Comparison of ENCODE assay signal across 25 cellular contexts in the genomic region with DNA sequence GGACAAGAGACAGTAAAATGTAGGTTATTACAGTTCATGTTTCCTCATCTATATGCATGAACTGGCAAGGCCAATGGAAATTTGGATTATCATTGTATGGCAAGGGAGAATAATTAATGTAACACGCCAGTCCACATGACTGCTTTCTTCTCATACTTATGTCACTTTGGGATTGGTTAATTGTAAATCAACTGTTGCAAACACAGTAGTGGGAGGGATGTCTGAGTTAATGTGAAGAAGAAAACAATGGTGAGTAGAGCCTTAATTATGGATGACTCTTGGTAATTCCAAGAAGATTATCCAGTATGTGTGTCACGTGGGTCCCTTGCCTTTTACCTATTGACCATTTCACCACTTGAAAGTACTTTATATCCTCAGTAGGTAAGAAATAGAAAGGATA. TPM values are rescaled to one million over a fixed set of nuclear protein-coding genes. Genes with fewer than 3 reads are reported as not detected.
DNase-seq lines count a peak whose midpoint lies in the region; ATAC-seq, FAIRE-seq and TF ChIP-seq lines count a peak whose summit lies in the region.
"Had no signal": no experiment of that assay in that cellular context is flagged by ENCODE, and none has a peak within 500 bp of the region (broad histone marks: within the 10 kb centered on the region; RNA-seq: fewer than 3 reads in every experiment).

No MANE protein-coding gene starts in this region.

- H3K27me3 ChIP-seq in astrocyte (ENCODE audit: insufficient read depth, low read length) = no peaks in the 10 kb centered on the region
- H3K27me3 ChIP-seq: BLaER1 had no signal

- DNase-seq in Caki2 (ENCODE audit: low read depth) (peak; percentile 16), NCI-H524 treated with DMSO at 0.1 percent for 48 hours (lab: John Stamatoyannopoulos, UW) (peak; percentile 49), astrocyte (ENCODE audit: low read depth) (no peak), kidney tubule cell (ENCODE audit: low spot score) (peak; percentile 80), posterior vena cava (ENCODE audit: low spot score) (no peak), amygdala (lab: John Stamatoyannopoulos, UW) (no peak)
- DNase-seq: CD4-positive, CD25-positive, alpha-beta regulatory T cell; DMS53; GOT3; Karpas-422; NCI-H1092; NCI-H1436; NCI-H187; NCI-H2081 treated with DMSO at 0.1 percent for 48 hours; NCI-H2171; NCI-H446; NCI-H526 treated with DMSO at 0.1 percent for 48 hours; SHP77; T-cell had no signal

- H3K27ac ChIP-seq in astrocyte (ENCODE audit: low read depth, low read length) = no peak overlapping the region
- H3K27ac ChIP-seq: BLaER1, HL-60 had no signal

- no peaks in the 10 kb centered on the region for H3K36me3 Mint-ChIP-seq in astrocyte (ENCODE audit: low read depth, unreplicated experiment)
- H3K36me3 Mint-ChIP-seq: CD4-positive, CD25-positive, alpha-beta regulatory T cell; T-cell had no signal

- H3K27ac Mint-ChIP-seq in astrocyte (ENCODE audit: unreplicated experiment) = no peak overlapping the region
- H3K27ac Mint-ChIP-seq: CD4-positive, CD25-positive, alpha-beta regulatory T cell; T-cell had no signal

- peaks cover 19% of the 10 kb centered on the region for H3K4me1 ChIP-seq in astrocyte (ENCODE audit: insufficient read depth, low read length)
- H3K4me1 ChIP-seq: BLaER1, HAP-1 had no signal

- H4K20me1 ChIP-seq in astrocyte (ENCODE audit: insufficient read depth, low read length) = no peaks in the 10 kb centered on the region
- H4K20me1 ChIP-seq: BLaER1 had no signal

- H3K36me3 ChIP-seq in astrocyte (ENCODE audit: insufficient read depth, low read length) = no peaks in the 10 kb centered on the region
- H3K36me3 ChIP-seq: BLaER1, HAP-1 had no signal

- no peak for ATAC-seq in HG03342 (IDR thresholded peaks at IDR 0.05; ENCODE audit: unreplicated experiment)
- ATAC-seq: T-cell had no signal

- no peaks in the 10 kb centered on the region for H3K79me2 ChIP-seq in astrocyte (ENCODE audit: insufficient read depth, low read length)

- in situ Hi-C loops in Caki2 (cut with HindIII; ENCODE audit: low pct_unique_long_range_greater_than_20kb, low sequenced_read_pairs) = no loop called here

- peaks cover 41% of the 10 kb centered on the region for H3K4me1 Mint-ChIP-seq in astrocyte (ENCODE audit: low read depth, unreplicated experiment)
- H3K4me1 Mint-ChIP-seq: CD4-positive, CD25-positive, alpha-beta regulatory T cell; T-cell had no signal

- no peak overlapping the region for H2AFZ ChIP-seq in astrocyte (ENCODE audit: low read depth, low read length)

- FAIRE-seq in astrocyte (lab: Jason Lieb, UNC) = peak; percentile 17
- FAIRE-seq: GM18507 had no signal

- H3K4me2 ChIP-seq in astrocyte (ENCODE audit: low read length) = no peak overlapping the region
- H3K4me2 ChIP-seq: BLaER1 had no signal

- H3K27me3 Mint-ChIP-seq in astrocyte (ENCODE audit: low read depth, unreplicated experiment) = no peaks in the 10 kb centered on the region

- no peaks in the 10 kb centered on the region for H3K9me3 ChIP-seq in astrocyte (ENCODE audit: insufficient read depth, low read depth, low read length)
- H3K9me3 ChIP-seq: BLaER1, HAP-1 had no signal

- intact Hi-C loops in posterior vena cava (cut with DNase I) = no loop called here

- no peak overlapping the region for H3K4me3 Mint-ChIP-seq in astrocyte (ENCODE audit: unreplicated experiment)
- H3K4me3 Mint-ChIP-seq: CD4-positive, CD25-positive, alpha-beta regulatory T cell; T-cell had no signal

- H3K4me3 ChIP-seq in astrocyte (ENCODE audit: insufficient read depth, low read depth, low read length) = no peak overlapping the region
- H3K4me3 ChIP-seq: BLaER1, HAP-1 had no signal

- H3K9me3 Mint-ChIP-seq in astrocyte (ENCODE audit: unreplicated experiment) = no peaks in the 10 kb centered on the region
- H3K9me3 Mint-ChIP-seq: T-cell had no signal

- no peak for TF ChIP-seq CTCF in astrocyte (IDR thresholded peaks at IDR 0.05; ENCODE audit: insufficient read depth, low read depth, low read length)

- no peak overlapping the region for H3K9ac ChIP-seq in astrocyte (ENCODE audit: low read length)
- H3K9ac ChIP-seq: BLaER1 had no signal

RNA-seq across cellular contexts. Expression of gene SERPINB7, which starts 1.6 kb away (rescaled TPM):
- total RNA-seq in Caki2 (2014; rRNA removed; shearing (Covaris generic); ENCODE audit: low replicate concordance) = 3.4 and 9.3 TPM in 2 replicates
- total RNA-seq in astrocyte = 11.3 and 18.0 TPM in 2 replicates
- not detected for total RNA-seq in posterior vena cava
- total RNA-seq: CD4-positive, CD25-positive, alpha-beta regulatory T cell; G401; T-cell had no signal

Comparison
In these comparisons a context has a peak if more than half of its experiments do, and no peak if none do; other contexts are left out.
1. DNase-seq: peak in Caki2 (single experiment), NCI-H524 treated with DMSO at 0.1 percent for 48 hours (single experiment) and kidney tubule cell (single experiment); none in astrocyte (single experiment), posterior vena cava (single experiment) and amygdala (0 of 56).